ENCODE assay signal across 13 cellular contexts in genomic region chr15:33934896-33935295, GRCh38. TPM values are rescaled to one million over a fixed set of nuclear protein-coding genes. Genes with fewer than 3 reads are reported as not detected.
"Had no signal": no experiment of that assay in that cellular context is flagged by ENCODE, and none has a peak within 500 bp of the region (broad histone marks: within the 10 kb centered on the region; RNA-seq: fewer than 3 reads in every experiment).

No MANE protein-coding gene starts in this region.

- H3K27ac ChIP-seq: hepatocyte, ovary, right lobe of liver had no signal

- H3K4me3 ChIP-seq: hepatocyte, ovary, right lobe of liver had no signal

- H3K27me3 ChIP-seq: hepatocyte, ovary, right lobe of liver had no signal

- H3K4me2 ChIP-seq: hepatocyte had no signal

- H3K79me2 ChIP-seq: hepatocyte had no signal

- H3K9me3 ChIP-seq: ovary, right lobe of liver had no signal

- H3K4me1 ChIP-seq: right lobe of liver had no signal

- DNase-seq: activated naive CD8-positive, alpha-beta T cell treated with anti-CD3 and anti-CD28 coated beads for 36 hours; cortex of kidney; effector memory CD4-positive, alpha-beta T cell; islet precursor cell; ovary; right lobe of liver; T-helper 9 cell had no signal

- H3K36me3 ChIP-seq: ovary, right lobe of liver had no signal

- H2AFZ ChIP-seq: hepatocyte had no signal

RNA-seq across cellular contexts. Expression of gene CHRM5, which starts 33.4 kb away (rescaled TPM):
- total RNA-seq: activated CD8-positive, alpha-beta memory T cell treated with anti-CD3 and anti-CD28 coated beads for 36 hours; activated naive CD8-positive, alpha-beta T cell treated with anti-CD3 and anti-CD28 coated beads for 36 hours; activated T-helper 1 cell treated with anti-CD3 and anti-CD28 coated beads, Interleukin-12 subunit alpha, Interleukin-12 subunit beta, Interleukin-2, Interleukin-4 antibody, amounts not matched to agents 30 ng/mL and 10 ng/mL and 1 ng/mL, durations not matched to agents 14 hours and 24 hours and 36 hours; fibroblast of lung; hepatocyte; neural crest cell; pulmonary artery endothelial cell; right lobe of liver had no signal
- polyA plus RNA-seq: hepatocyte, ovary had no signal
